Comparison of ENCODE assay signal across 31 cellular contexts in genomic region chr11:28298209-28298608, GRCh38.
"Had no signal": no experiment of that assay in that cellular context is flagged by ENCODE, and none has a peak within 500 bp of the region (broad histone marks: within the 10 kb centered on the region; RNA-seq: fewer than 3 reads in every experiment).

No MANE protein-coding gene starts in this region.

- H3K4me2 ChIP-seq: neural progenitor cell, smooth muscle cell had no signal

- H3K27ac ChIP-seq: neural progenitor cell, ovary, parathyroid adenoma, psoas muscle, skin epidermis, spleen, suprapubic skin, testis, tibial artery, transverse colon, upper lobe of right lung, uterus had no signal

- H2AFZ ChIP-seq: neural progenitor cell, parathyroid adenoma had no signal

- DNase-seq: natural killer cell; occipital lobe; ovary; posterior cingulate gyrus; psoas muscle; right cardiac atrium; spleen; stimulated activated CD4-positive, alpha-beta T cell treated with anti-CD3 and anti-CD28 coated beads, Interleukin-12 subunit alpha, Interleukin-12 subunit beta, amount 100 ng/mL, for 4 hours; stimulated activated CD4-positive, alpha-beta T cell treated with anti-CD3 and anti-CD28 coated beads, Interleukin-1b, Interleukin-23, amount 100 ng/mL, for 48 hours; stimulated activated CD4-positive, alpha-beta T cell treated with anti-CD3 and anti-CD28 coated beads, Interleukin-4, amount 100 ng/mL, for 1 hour; stimulated activated CD4-positive, alpha-beta T cell treated with anti-CD3 and anti-CD28 coated beads, Interleukin-4, amount 100 ng/mL, for 4 hours; stimulated activated CD8-positive, alpha-beta memory T cell treated with anti-CD3 and anti-CD28 coated beads, Interleukin-4, amount 100 ng/mL, for 48 hours; stimulated activated naive CD4-positive, alpha-beta T cell; stimulated activated naive CD8-positive, alpha-beta T cell treated with anti-CD3 and anti-CD28 coated beads, Interleukin-15, amount 100 ng/mL, for 72 hours; stimulated activated naive CD8-positive, alpha-beta T cell treated with anti-CD3 and anti-CD28 coated beads, Interleukin-15, Interleukin-2, amounts not matched to agents 100 U/mL and 50 U/mL, for 24 hours; substantia nigra; testis; tibial artery; transverse colon; upper lobe of right lung; uterus had no signal

- H3K9ac ChIP-seq: neural progenitor cell, parathyroid adenoma had no signal

- H3K9me3 Mint-ChIP-seq: natural killer cell; nephron; stimulated activated memory B cell treated with anti-CD40 and anti-IgM and Interleukin-4, amounts not matched to agents 10 μg/mL and 1 μg/mL and 100 μg/mL, for 72 hours; stimulated activated naive CD8-positive, alpha-beta T cell treated with anti-CD3 and anti-CD28 coated beads, Interleukin-15, amount 100 ng/mL, for 72 hours; type B pancreatic cell had no signal

- H3K36me3 Mint-ChIP-seq: natural killer cell had no signal

- H3K4me3 ChIP-seq: neural progenitor cell, ovary, psoas muscle, skin epidermis, smooth muscle cell, spleen, suprapubic skin, testis, tibial artery, transverse colon, upper lobe of right lung, uterus had no signal

- H3K4me1 Mint-ChIP-seq: nephron; neural progenitor cell; stimulated activated memory B cell treated with anti-CD40 and anti-IgM and Interleukin-4, amounts not matched to agents 10 μg/mL and 1 μg/mL and 100 μg/mL, for 72 hours; stimulated activated naive CD8-positive, alpha-beta T cell treated with anti-CD3 and anti-CD28 coated beads, Interleukin-15, amount 100 ng/mL, for 72 hours had no signal

- H3K4me3 Mint-ChIP-seq: natural killer cell; nephron; neural progenitor cell; stimulated activated memory B cell treated with anti-CD40 and anti-IgM and Interleukin-4, amounts not matched to agents 10 μg/mL and 1 μg/mL and 100 μg/mL, for 72 hours; stimulated activated naive CD8-positive, alpha-beta T cell treated with anti-CD3 and anti-CD28 coated beads, Interleukin-15, amount 100 ng/mL, for 72 hours; type B pancreatic cell had no signal

- H3K27ac Mint-ChIP-seq: nephron; neural progenitor cell; progenitor cell of endocrine pancreas; stimulated activated memory B cell treated with anti-CD40 and anti-IgM and Interleukin-4, amounts not matched to agents 10 μg/mL and 1 μg/mL and 100 μg/mL, for 72 hours; stimulated activated naive CD8-positive, alpha-beta T cell treated with anti-CD3 and anti-CD28 coated beads, Interleukin-15, amount 100 ng/mL, for 72 hours; type B pancreatic cell had no signal

- H3K36me3 ChIP-seq: neural progenitor cell, ovary, transverse colon, uterus had no signal

- H3K9me3 ChIP-seq: ovary, psoas muscle, spleen, suprapubic skin, testis, tibial artery, transverse colon, upper lobe of right lung, uterus had no signal

- H3K27me3 ChIP-seq: neural progenitor cell, ovary, spleen, suprapubic skin, testis, tibial artery, transverse colon, upper lobe of right lung, uterus had no signal

- H3K4me1 ChIP-seq: neural progenitor cell, parathyroid adenoma, psoas muscle, spleen, suprapubic skin, testis, tibial artery, transverse colon, upper lobe of right lung, uterus had no signal

- ATAC-seq: natural killer cell; psoas muscle; right cardiac atrium; sciatic nerve; stimulated activated memory B cell treated with anti-CD40 and anti-IgM and Interleukin-4, amounts not matched to agents 10 μg/mL and 1 μg/mL and 100 μg/mL, for 72 hours; stimulated activated naive CD8-positive, alpha-beta T cell treated with anti-CD3 and anti-CD28 coated beads, Interleukin-15, amount 100 ng/mL, for 72 hours; stimulated activated naive CD8-positive, alpha-beta T cell treated with anti-CD3 and anti-CD28 coated beads, Interleukin-15, Interleukin-2, amounts not matched to agents 100 U/mL and 50 U/mL, for 24 hours; upper lobe of right lung had no signal

- H3K27me3 Mint-ChIP-seq: progenitor cell of endocrine pancreas; stimulated activated memory B cell treated with anti-CD40 and anti-IgM and Interleukin-4, amounts not matched to agents 10 μg/mL and 1 μg/mL and 100 μg/mL, for 72 hours; stimulated activated naive CD8-positive, alpha-beta T cell treated with anti-CD3 and anti-CD28 coated beads, Interleukin-15, amount 100 ng/mL, for 72 hours; type B pancreatic cell had no signal
